ENCODE assay signal across 10 cellular contexts in the genomic region with DNA sequence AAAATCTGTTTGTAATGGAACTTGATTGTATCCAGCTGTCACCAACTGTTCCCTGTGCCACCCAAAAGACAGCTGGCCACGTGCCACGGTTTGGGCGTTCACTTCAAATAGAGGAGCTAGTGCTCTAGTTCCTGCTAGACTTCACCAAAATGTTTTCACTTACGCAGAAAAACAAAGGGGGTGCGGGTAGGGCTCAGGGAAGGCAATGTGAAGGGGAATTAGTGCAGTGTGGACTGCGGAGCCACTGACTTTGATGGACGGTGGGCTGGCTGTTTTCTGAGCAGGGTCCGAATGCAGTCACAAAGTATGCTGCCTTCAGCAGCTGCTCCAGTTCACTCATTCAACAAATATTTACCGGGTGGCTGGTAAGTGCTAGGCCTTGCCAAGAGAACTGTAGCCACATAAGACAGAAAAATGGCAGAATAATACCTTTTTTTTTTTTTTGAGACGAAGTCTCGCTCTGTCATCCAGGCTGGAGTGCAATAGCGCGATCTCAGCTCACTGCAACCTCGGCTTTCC. TPM values are rescaled to one million over a fixed set of nuclear protein-coding genes. Genes with fewer than 3 reads are reported as not detected.
DNase-seq lines count a peak whose midpoint lies in the region; ATAC-seq and FAIRE-seq lines count a peak whose summit lies in the region.
"Had no signal": no experiment of that assay in that cellular context is flagged by ENCODE, and none has a peak within 500 bp of the region (broad histone marks: within the 10 kb centered on the region; RNA-seq: fewer than 3 reads in every experiment).

No MANE protein-coding gene starts in this region.

- no peak for DNase-seq in activated CD8-positive, alpha-beta memory T cell treated with anti-CD3 and anti-CD28 coated beads, Interleukin-2, amount 10 ng/mL, durations not matched to agents 7 days and 5 days
- DNase-seq in activated CD8-positive, alpha-beta memory T cell treated with anti-CD3 and anti-CD28 coated beads for 24 hours: no peak
- DNase-seq in activated effector memory CD4-positive, alpha-beta T cell treated with Interleukin-2 at 50 U/mL for 16 hours: peak; percentile 60
- DNase-seq in left cardiac atrium: peak; percentile 83
- DNase-seq in RCC 7860 (ENCODE audit: low spot score): no peak
- no peak for DNase-seq in NCI-H510A treated with DMSO at 0.1 percent for 48 hours (lab: John Stamatoyannopoulos, UW)

- no peak for ATAC-seq in activated CD8-positive, alpha-beta memory T cell treated with anti-CD3 and anti-CD28 coated beads, Interleukin-2, amount 10 ng/mL, durations not matched to agents 7 days and 5 days
- ATAC-seq in left cardiac atrium: peak; percentile 39 to 72
- ATAC-seq in HG03521 (IDR thresholded peaks at IDR 0.05; ENCODE audit: unreplicated experiment): no peak

- H3K27me3 ChIP-seq in stomach smooth muscle (ENCODE audit: control insufficient read depth in 1 of 2, insufficient read depth in 2 of 2, low read length in 2 of 2): no peaks in the 10 kb centered on the region

- no peak for FAIRE-seq in RCC 7860 (lab: Jason Lieb, UNC)
- FAIRE-seq: islet of Langerhans had no signal

- peaks cover 13% of the 10 kb centered on the region for H3K36me3 Mint-ChIP-seq in activated CD8-positive, alpha-beta memory T cell treated with anti-CD3 and anti-CD28 coated beads, Interleukin-2, amount 10 ng/mL, durations not matched to agents 7 days and 5 days

- H3K27ac Mint-ChIP-seq in activated CD8-positive, alpha-beta memory T cell treated with anti-CD3 and anti-CD28 coated beads, Interleukin-2, amount 10 ng/mL, durations not matched to agents 7 days and 5 days: peak overlapping the region; percentile 68

- peaks cover 23% of the 10 kb centered on the region for H3K4me1 ChIP-seq in stomach smooth muscle (ENCODE audit: control insufficient read depth, insufficient read depth, low read length)

- no peaks in the 10 kb centered on the region for H3K9me3 ChIP-seq in stomach smooth muscle (ENCODE audit: control insufficient read depth in 2 of 2, low read length in 2 of 2)

- peak overlapping the region; percentile 53 for H3K27ac ChIP-seq in stomach smooth muscle (ENCODE audit: low read length)
- H3K27ac ChIP-seq: C4-2B had no signal

- no peak overlapping the region for H3K4me3 Mint-ChIP-seq in activated CD8-positive, alpha-beta memory T cell treated with anti-CD3 and anti-CD28 coated beads, Interleukin-2, amount 10 ng/mL, durations not matched to agents 7 days and 5 days

- H3K4me3 ChIP-seq in stomach smooth muscle (ENCODE audit: low read length in 2 of 2): peak overlapping the region in 1 of 2 donors; percentile 52

- no peaks in the 10 kb centered on the region for H3K9me3 Mint-ChIP-seq in activated CD8-positive, alpha-beta memory T cell treated with anti-CD3 and anti-CD28 coated beads, Interleukin-2, amount 10 ng/mL, durations not matched to agents 7 days and 5 days (ENCODE audit: low read depth)

- H3K9ac ChIP-seq in stomach smooth muscle (ENCODE audit: low read length in 2 of 2): peak overlapping the region in 1 of 2 donors; percentile 6

- CTCF ChIA-PET in activated CD8-positive, alpha-beta memory T cell treated with anti-CD3 and anti-CD28 coated beads, Interleukin-2, amount 10 ng/mL, durations not matched to agents 7 days and 5 days (lab: Charles Lee): interaction anchor here (1.2 to 2.5 kb wide), 3 partner anchors 10 to 24 kb away, joined by 3 to 11 read pairs (median 4); no protein-coding TSS in a partner anchor

- no peaks in the 10 kb centered on the region for H3K27me3 Mint-ChIP-seq in activated CD8-positive, alpha-beta memory T cell treated with anti-CD3 and anti-CD28 coated beads, Interleukin-2, amount 10 ng/mL, durations not matched to agents 7 days and 5 days

- H3K4me1 Mint-ChIP-seq in activated CD8-positive, alpha-beta memory T cell treated with anti-CD3 and anti-CD28 coated beads, Interleukin-2, amount 10 ng/mL, durations not matched to agents 7 days and 5 days: peaks cover 33% of the 10 kb centered on the region

- H3K36me3 ChIP-seq in stomach smooth muscle (ENCODE audit: control insufficient read depth in 2 of 2, insufficient read depth in 2 of 2, low read length in 2 of 2): peaks cover 10 to 11% of the 10 kb centered on the region in 2 donors

- intact Hi-C loops in left cardiac atrium (cut with DNase I): no loop called here

RNA-seq across cellular contexts. Expression of a gene that starts 7.6 kb away (rescaled TPM):
- 100 to 1,000 TPM; 151 to 156 TPM for total RNA-seq in activated CD8-positive, alpha-beta memory T cell treated with anti-CD3 and anti-CD28 coated beads, Interleukin-2, amount 10 ng/mL, durations not matched to agents 7 days and 5 days
- 10 to 100 TPM; 33.9 to 45.3 TPM for total RNA-seq in left cardiac atrium

RNA-seq across cellular contexts. Expression of a gene that starts 50.9 kb away (rescaled TPM):
- 10 to 100 TPM; 84.5 to 94.3 TPM for total RNA-seq in activated CD8-positive, alpha-beta memory T cell treated with anti-CD3 and anti-CD28 coated beads, Interleukin-2, amount 10 ng/mL, durations not matched to agents 7 days and 5 days
- 10 to 100 TPM; 28.1 to 48.1 TPM for total RNA-seq in left cardiac atrium

Comparison
In these comparisons a context has a peak if more than half of its experiments do, and no peak if none do; other contexts are left out.
1. ATAC-seq: peak in left cardiac atrium (2 of 2); none in activated CD8-positive, alpha-beta memory T cell treated with anti-CD3 and anti-CD28 coated beads, Interleukin-2, amount 10 ng/mL, durations not matched to agents 7 days and 5 days (single experiment) and HG03521 (single experiment).
2. DNase-seq: peak in activated effector memory CD4-positive, alpha-beta T cell treated with Interleukin-2 at 50 U/mL for 16 hours (single experiment) and left cardiac atrium (single experiment); none in activated CD8-positive, alpha-beta memory T cell treated with anti-CD3 and anti-CD28 coated beads, Interleukin-2, amount 10 ng/mL, durations not matched to agents 7 days and 5 days (single experiment), activated CD8-positive, alpha-beta memory T cell treated with anti-CD3 and anti-CD28 coated beads for 24 hours (single experiment), RCC 7860 (single experiment) and NCI-H510A treated with DMSO at 0.1 percent for 48 hours (single experiment).